9 cellular contexts compared by ENCODE assay signal in the genomic region with DNA sequence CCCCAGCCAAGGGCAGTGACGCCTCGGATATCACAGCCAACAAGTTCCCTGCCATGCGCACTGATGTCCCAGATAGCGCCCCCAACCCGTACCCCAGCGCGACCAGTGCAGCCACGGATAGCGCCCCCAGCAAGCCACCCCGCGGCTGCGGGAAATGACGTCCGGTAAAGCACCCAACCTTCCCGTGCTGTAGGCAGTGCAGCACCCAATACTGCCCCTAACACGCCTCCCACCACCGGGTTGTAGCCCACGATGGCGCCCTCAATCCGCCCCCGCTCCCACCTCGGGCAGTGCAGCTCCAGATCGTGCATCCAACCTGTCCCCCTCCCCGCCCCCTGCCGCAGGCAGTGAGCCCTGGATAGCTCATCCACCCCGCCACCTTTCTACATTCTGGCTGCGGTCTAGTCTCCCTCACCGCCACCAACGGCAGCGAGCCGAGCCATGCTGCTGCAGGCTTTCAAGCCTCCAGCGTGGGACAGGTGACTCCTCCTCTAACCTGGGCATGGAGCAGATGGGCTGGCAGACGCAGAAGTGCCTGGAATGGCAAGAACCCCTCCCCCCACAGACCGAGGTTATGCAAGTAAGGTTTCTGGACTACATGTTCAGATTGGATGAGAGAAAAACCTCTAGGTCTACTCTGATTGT. TPM values are rescaled to one million over a fixed set of nuclear protein-coding genes. Genes with fewer than 3 reads are reported as not detected.
DNase-seq lines count a peak whose midpoint lies in the region; ATAC-seq and TF ChIP-seq lines count a peak whose summit lies in the region.
"Had no signal": no experiment of that assay in that cellular context is flagged by ENCODE, and none has a peak within 500 bp of the region (broad histone marks: within the 10 kb centered on the region; RNA-seq: fewer than 3 reads in every experiment).

No MANE protein-coding gene starts in this region.

- TF ChIP-seq POLR2A in spleen (IDR thresholded peaks at IDR 0.05) = no peak

- no peaks in the 10 kb centered on the region for H3K9me3 ChIP-seq in spleen

- no peaks in the 10 kb centered on the region for H3K9me3 Mint-ChIP-seq in natural killer cell

- peaks cover 3 to 60% (median 26%) of the 10 kb centered on the region in 6 donors for H3K4me1 ChIP-seq in spleen

- peaks cover 16 to 37% of the 10 kb centered on the region in 2 donors for H3K4me1 Mint-ChIP-seq in natural killer cell

- intact Hi-C loops in natural killer cell (cut with micrococcal nuclease) = loop anchor here (10.0 kb wide), 1 partner anchor 270 kb away; a partner anchor contains a TSS
- intact Hi-C loops in spleen (cut with DNase I; ENCODE audit: low total_unique reads) = no loop called here

- WGBS in spleen, 5 donors = 24 to 69% (median 47%) methylated on average over 25 to 34 of the region's 34 CpGs

- H3K36me3 ChIP-seq in spleen = no peaks in the 10 kb centered on the region

- no peaks in the 10 kb centered on the region for H3K36me3 Mint-ChIP-seq in natural killer cell

- DNase-seq in Daoy (ENCODE audit: low read depth) (peak; percentile 51), NCI-H2029 (lab: John Stamatoyannopoulos, UW) (peak; percentile 54), natural killer cell (no peak), mesenteric fat pad (ENCODE audit: low spot score) (no peak), spleen (no peak), NCI-H2227 (lab: John Stamatoyannopoulos, UW; ENCODE audit: unreplicated experiment) (no peak)
- peak; percentile 48 for DNase-seq in central memory CD4-positive, alpha-beta T cell

- TF ChIP-seq CTCF in natural killer cell (IDR thresholded peaks at IDR 0.05) = no peak
- no peak for TF ChIP-seq CTCF in spleen (IDR thresholded peaks at IDR 0.05 in 8 of 11, conservative IDR thresholded peaks at IDR 0.05 in 3 of 11)

- no peak overlapping the region for H3K27ac ChIP-seq in spleen

- peaks cover 20 to 24% of the 10 kb centered on the region in 2 donors for H3K27me3 Mint-ChIP-seq in natural killer cell (ENCODE audit: low read depth in 2 of 2)

- ATAC-seq in natural killer cell (peak in 2 of 3 donors; percentile 37 to 48), GM18870 (IDR thresholded peaks at IDR 0.05; ENCODE audit: unreplicated experiment) (no peak)

- H3K27me3 ChIP-seq in spleen (replicated peaks in 1 of 7) = peaks cover 0 to 66% (median 24%) of the 10 kb centered on the region in 7 donors

- peak overlapping the region in 1 of 2 donors; percentile 0 for H3K27ac Mint-ChIP-seq in natural killer cell

- H3K4me3 Mint-ChIP-seq in natural killer cell = peak overlapping the region; percentile 81

- peak overlapping the region in 4 of 8 donors; percentile 12 to 63 (median 22) for H3K4me3 ChIP-seq in spleen

RNA-seq across cellular contexts. Expression of a gene that starts 0.5 kb away (rescaled TPM):
- not detected in 2 replicates for total RNA-seq in Daoy (2014; rRNA removed; shearing (Covaris generic))
- total RNA-seq in natural killer cell (under 1 TPM in 2 of 3 donors, not detected in 1; 0.14 to 0.34 TPM), mesenteric fat pad (not detected), spleen (under 1 TPM in 4 of 7 donors, not detected in 3; 0.23 to 0.79 (median 0.51) TPM)
- polyA plus RNA-seq in spleen = under 1 TPM; 0.11 to 0.59 (median 0.42) TPM
- total RNA-seq: OCI-LY7 had no signal

RNA-seq across cellular contexts. Expression of a gene that starts 45.2 kb away (rescaled TPM):
- total RNA-seq in Daoy (2014; rRNA removed; shearing (Covaris generic)) = not detected in 2 replicates
- not detected for total RNA-seq in natural killer cell
- total RNA-seq in mesenteric fat pad = not detected
- not detected for total RNA-seq in spleen
- not detected for polyA plus RNA-seq in spleen
- total RNA-seq: OCI-LY7 had no signal

RNA-seq across cellular contexts. Expression of a gene that starts 50.8 kb away (rescaled TPM):
- not detected in 2 replicates for total RNA-seq in Daoy (2014; rRNA removed; shearing (Covaris generic))
- total RNA-seq in natural killer cell (not detected), mesenteric fat pad (1.1 TPM), spleen (1 to 10 TPM in 2 of 7 donors, under 1 TPM in 5; 0.20 to 3.6 (median 0.56) TPM)
- polyA plus RNA-seq in spleen = under 1 TPM; 0.03 to 0.48 (median 0.04) TPM
- total RNA-seq: OCI-LY7 had no signal

Comparison
In these comparisons a context has a peak if more than half of its experiments do, and no peak if none do; other contexts are left out.
1. DNase-seq: peak in Daoy (single experiment), NCI-H2029 (single experiment) and central memory CD4-positive, alpha-beta T cell (single experiment); none in natural killer cell (single experiment), mesenteric fat pad (single experiment), spleen (single experiment) and NCI-H2227 (single experiment).